ENCODE assay signal across 8 cellular contexts in the genomic region with DNA sequence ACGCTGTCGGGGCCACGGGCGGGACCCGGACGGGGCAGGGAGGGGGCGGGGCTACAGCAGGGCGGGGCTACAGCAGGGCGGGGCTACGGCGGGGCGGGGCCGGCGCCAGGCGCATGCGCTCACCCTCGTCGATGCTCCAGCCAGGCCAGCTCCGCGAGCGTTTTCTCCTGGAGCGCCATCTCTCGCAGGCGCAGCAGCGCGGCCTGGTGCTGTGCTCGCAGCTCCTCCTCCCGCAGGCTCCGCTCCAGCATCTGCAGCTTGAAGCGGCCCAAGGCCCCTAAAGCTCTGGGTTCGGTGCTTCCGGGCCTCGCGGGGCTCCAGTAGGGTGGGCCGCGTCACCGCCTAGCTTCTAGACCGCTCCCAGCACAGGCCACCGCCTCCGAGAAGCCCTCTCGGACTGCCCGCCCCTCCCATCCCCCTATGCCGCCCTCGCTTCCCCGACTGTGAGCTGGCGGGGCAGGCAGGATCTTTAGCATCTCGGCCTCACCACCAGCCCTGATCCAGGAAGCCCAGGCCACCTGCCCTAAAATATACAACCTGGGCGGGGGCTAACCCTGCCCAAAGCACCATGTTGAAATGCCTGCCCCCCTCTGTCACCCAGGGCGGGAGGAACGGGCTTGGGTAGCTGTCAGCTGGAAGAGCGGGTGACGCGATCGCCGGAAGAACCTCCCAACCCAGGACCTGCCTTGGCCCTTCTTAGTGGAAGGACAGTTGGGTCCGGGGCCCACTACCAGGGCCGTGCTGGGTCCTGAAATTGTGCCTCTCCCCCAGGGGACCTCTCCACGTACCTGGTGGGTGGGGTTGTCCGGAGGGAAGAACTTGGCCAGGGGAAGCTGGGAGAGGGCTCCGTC. TPM values are rescaled to one million over a fixed set of nuclear protein-coding genes. Genes with fewer than 3 reads are reported as not detected.
DNase-seq lines count a peak whose midpoint lies in the region; ATAC-seq and TF ChIP-seq lines count a peak whose summit lies in the region.

No MANE protein-coding gene starts in this region.

- no peak overlapping the region for H2BK12ac ChIP-seq in trophoblast cell (ENCODE audit: low read length)

- H3K9ac ChIP-seq in BLaER1, result peak overlapping the region; percentile 75
- H3K9ac ChIP-seq in trophoblast cell (ENCODE audit: low read length), result peak overlapping the region; percentile 47

- TF ChIP-seq POLR2A in tibial nerve (IDR thresholded peaks at IDR 0.05), result peak in 1 of 2 donors; percentile 45

- H2AFZ ChIP-seq in trophoblast cell (ENCODE audit: insufficient read depth, low read length, poor library complexity), result peak overlapping the region; percentile 91

- H3K23ac ChIP-seq in trophoblast cell (ENCODE audit: low read length), result no peak overlapping the region

- H3K4ac ChIP-seq in trophoblast cell (ENCODE audit: low read depth, low read length), result no peak overlapping the region

- ATAC-seq in GM19372 (IDR thresholded peaks at IDR 0.05; ENCODE audit: low read depth, unreplicated experiment), result peak; percentile 77

- H2AK5ac ChIP-seq in trophoblast cell (ENCODE audit: low read length), result no peak overlapping the region

- peaks cover 3% of the 10 kb centered on the region for H3K79me1 ChIP-seq in trophoblast cell (ENCODE audit: low read length)

- peak overlapping the region; percentile 64 for H3K14ac ChIP-seq in trophoblast cell (ENCODE audit: low read length)

- peak overlapping the region; percentile 25 for H2BK120ac ChIP-seq in trophoblast cell (ENCODE audit: insufficient read depth, low read length, poor library complexity)

- H3K79me2 ChIP-seq in trophoblast cell (ENCODE audit: control insufficient read depth, insufficient read depth, low read length, poor library complexity), result no peaks in the 10 kb centered on the region

- intact Hi-C loops in cardiac septum (cut with DNase I), result no loop called here

- H3K4me3 Mint-ChIP-seq in activated naive CD8-positive, alpha-beta T cell treated with anti-CD3 and anti-CD28 coated beads for 36 hours, result peak overlapping the region; percentile 69

- H3K4me1 ChIP-seq in BLaER1, result peaks cover 63% of the 10 kb centered on the region
- H3K4me1 ChIP-seq in trophoblast cell (ENCODE audit: control insufficient read depth in 1 of 2, insufficient read depth in 2 of 2, low read length in 2 of 2), result peaks cover 5% of the 10 kb centered on the region in 2 experiments
- H3K4me1 ChIP-seq in tibial nerve, result peaks cover 0 to 13% (median 4%) of the 10 kb centered on the region in 4 donors

- no CpG with 5 or more reads among the region's 60 CpGs for WGBS in trophoblast cell (ENCODE audit: extremely low coverage, insufficient coverage, insufficient read length)
- 7 to 11% methylated on average over 28 to 52 of the region's 60 CpGs for WGBS in tibial nerve, 2 donors

- no peaks in the 10 kb centered on the region for H3K9me3 ChIP-seq in BLaER1
- peaks cover 1% of the 10 kb centered on the region for H3K9me3 ChIP-seq in trophoblast cell (ENCODE audit: insufficient read depth, low read depth, low read length)
- H3K9me3 ChIP-seq in tibial nerve, result no peaks in the 10 kb centered on the region

- H4K12ac ChIP-seq in trophoblast cell (ENCODE audit: low read depth, low read length), result peak overlapping the region; percentile 95

- H3K27me3 Mint-ChIP-seq in activated naive CD8-positive, alpha-beta T cell treated with anti-CD3 and anti-CD28 coated beads for 36 hours, result no peaks in the 10 kb centered on the region

- H3K27me3 ChIP-seq in BLaER1 (no peaks in the 10 kb centered on the region), trophoblast cell (ENCODE audit: insufficient read depth, low read length) (no peaks in the 10 kb centered on the region), tibial nerve (no peaks in the 10 kb centered on the region)

- peak in 1 of 2 donors; percentile 18 for TF ChIP-seq EP300 in tibial nerve (IDR thresholded peaks at IDR 0.05)

- peak overlapping the region; percentile 51 for H4K91ac ChIP-seq in trophoblast cell (ENCODE audit: low read depth, low read length)

- H4K20me1 ChIP-seq in BLaER1, result no peaks in the 10 kb centered on the region

- no peaks in the 10 kb centered on the region for H3K36me3 Mint-ChIP-seq in activated naive CD8-positive, alpha-beta T cell treated with anti-CD3 and anti-CD28 coated beads for 36 hours

- peak overlapping the region; percentile 95 for H4K8ac ChIP-seq in trophoblast cell (ENCODE audit: low read depth, low read length)

- peak overlapping the region; percentile 79 for H3K27ac ChIP-seq in BLaER1
- H3K27ac ChIP-seq in trophoblast cell (ENCODE audit: low read depth, low read length), result no peak overlapping the region
- peak overlapping the region in 2 of 4 donors; percentile 22 to 58 for H3K27ac ChIP-seq in tibial nerve

- TF ChIP-seq CTCF in tibial nerve (IDR thresholded peaks at IDR 0.05), result peak in 1 of 5 experiments; percentile 16

- peak overlapping the region; percentile 93 for H3K4me2 ChIP-seq in BLaER1
- peak overlapping the region; percentile 91 for H3K4me2 ChIP-seq in trophoblast cell (ENCODE audit: low read length)

- peak overlapping the region; percentile 64 for H3K4me3 ChIP-seq in BLaER1
- H3K4me3 ChIP-seq in trophoblast cell (ENCODE audit: low read depth, low read length), result peak overlapping the region; percentile 70
- peak overlapping the region; percentile 31 to 51 (median 42) for H3K4me3 ChIP-seq in tibial nerve

- peak overlapping the region; percentile 60 for H3K27ac Mint-ChIP-seq in activated naive CD8-positive, alpha-beta T cell treated with anti-CD3 and anti-CD28 coated beads for 36 hours

- no peaks in the 10 kb centered on the region for H3K36me3 ChIP-seq in BLaER1
- no peaks in the 10 kb centered on the region for H3K36me3 ChIP-seq in trophoblast cell (ENCODE audit: control insufficient read depth in 1 of 2, insufficient read depth in 2 of 2, low read length in 2 of 2)
- no peaks in the 10 kb centered on the region for H3K36me3 ChIP-seq in tibial nerve

- peak overlapping the region; percentile 77 for H3K18ac ChIP-seq in trophoblast cell (ENCODE audit: low read length)

- peaks cover 5% of the 10 kb centered on the region for H3K4me1 Mint-ChIP-seq in activated naive CD8-positive, alpha-beta T cell treated with anti-CD3 and anti-CD28 coated beads for 36 hours

- DNase-seq in HT1080 (ENCODE audit: low read depth), result peak; percentile 69
- peak; percentile 66 for DNase-seq in SKM-1 treated with dmso at 0.1 percent for 144 hours (lab: John Stamatoyannopoulos, UW; ENCODE audit: unreplicated experiment)
- DNase-seq in activated naive CD8-positive, alpha-beta T cell treated with anti-CD3 and anti-CD28 coated beads for 36 hours, result peak; percentile 83
- DNase-seq in cardiac septum (ENCODE audit: low spot score), result peak; percentile 91
- DNase-seq in trophoblast cell, result peak; percentile 44 to 48
- DNase-seq in tibial nerve (ENCODE audit: low spot score in 2 of 2), result peak; percentile 50 to 57

- no peaks in the 10 kb centered on the region for H3K9me3 Mint-ChIP-seq in activated naive CD8-positive, alpha-beta T cell treated with anti-CD3 and anti-CD28 coated beads for 36 hours

- H2BK5ac ChIP-seq in trophoblast cell (ENCODE audit: low read depth, low read length, poor library complexity), result no peak overlapping the region

RNA-seq across cellular contexts. Expression of gene QSOX2, which starts 21.9 kb away (rescaled TPM):
- 20.1 and 21.7 TPM in 2 replicates for total RNA-seq in HT1080 (2014; rRNA removed; shearing (Covaris generic))
- 31.6 and 33.4 TPM in 2 replicates for polyA plus RNA-seq in HT1080 (2015; cell fraction: cytosol; rRNA removed)
- polyA plus RNA-seq in HT1080 (2015; cell fraction: nucleus; rRNA removed), result 86.5 and 87.5 TPM in 2 replicates
- total RNA-seq in activated naive CD8-positive, alpha-beta T cell treated with anti-CD3 and anti-CD28 coated beads for 36 hours, result 10 to 100 TPM; 17.0 to 18.3 TPM
- total RNA-seq in cardiac septum (7.2 TPM), tibial nerve (10 to 100 TPM; 10.2 to 16.8 (median 11.8) TPM)
- 3.9 and 4.3 TPM in 2 replicates for polyA plus RNA-seq in trophoblast cell (2013)

RNA-seq across cellular contexts. Expression of gene CCDC187, which starts 36.4 kb away (rescaled TPM):
- under 0.01 and 0.02 TPM in 2 replicates for total RNA-seq in HT1080 (2014; rRNA removed; shearing (Covaris generic))
- not detected in 2 replicates for polyA plus RNA-seq in HT1080 (2015; cell fraction: cytosol; rRNA removed)
- 0.07 TPM in 1 of 2 replicates, not detected in the other for polyA plus RNA-seq in HT1080 (2015; cell fraction: nucleus; rRNA removed)
- not detected for total RNA-seq in activated naive CD8-positive, alpha-beta T cell treated with anti-CD3 and anti-CD28 coated beads for 36 hours
- total RNA-seq in cardiac septum, result 0.03 TPM
- 0.04 TPM in 2 replicates for polyA plus RNA-seq in trophoblast cell (2013)
- total RNA-seq in tibial nerve, result under 1 TPM in 1 of 4 donors, not detected in 3; 0.20 TPM

RNA-seq across cellular contexts. Expression of gene GPSM1, which starts 59.9 kb away (rescaled TPM):
- 19.0 and 23.1 TPM in 2 replicates for total RNA-seq in HT1080 (2014; rRNA removed; shearing (Covaris generic))
- 16.1 and 17.0 TPM in 2 replicates for polyA plus RNA-seq in HT1080 (2015; cell fraction: cytosol; rRNA removed)
- 37.1 and 37.5 TPM in 2 replicates for polyA plus RNA-seq in HT1080 (2015; cell fraction: nucleus; rRNA removed)
- 10 to 100 TPM in 1 of 2 experiments, 1 to 10 TPM in 1; 9.1 to 11.0 TPM for total RNA-seq in activated naive CD8-positive, alpha-beta T cell treated with anti-CD3 and anti-CD28 coated beads for 36 hours
- total RNA-seq in cardiac septum (35.1 TPM), tibial nerve (10 to 100 TPM; 28.8 to 95.1 (median 38.1) TPM)
- polyA plus RNA-seq in trophoblast cell (2013), result 17.8 and 18.5 TPM in 2 replicates
